9 cellular contexts compared by ENCODE assay signal in genomic region chrX:153381684-153382532, GRCh38. TPM values are rescaled to one million over a fixed set of nuclear protein-coding genes. Genes with fewer than 3 reads are reported as not detected.
DNase-seq lines count a peak whose midpoint lies in the region; ATAC-seq and TF ChIP-seq lines count a peak whose summit lies in the region.
"Had no signal": no experiment of that assay in that cellular context is flagged by ENCODE, and none has a peak within 500 bp of the region (broad histone marks: within the 10 kb centered on the region; RNA-seq: fewer than 3 reads in every experiment).

No MANE protein-coding gene starts in this region.

- CTCF ChIA-PET in Calu3 (lab: Charles Lee): interaction anchor here (1.0 kb wide), 1 partner anchor 349 kb away, joined by 3 read pairs; no protein-coding TSS in a partner anchor
- CTCF ChIA-PET in Panc1 (lab: Charles Lee): no interaction called here

- BruUV-seq in Calu3 (replicated peaks; lab: Mats Ljungman, UMichigan) (no TSS peak), Panc1 (replicated peaks; lab: Mats Ljungman, UMichigan) (no TSS peak)

- H3K27me3 Mint-ChIP-seq in Calu3 (ENCODE audit: unreplicated experiment): peaks cover 42% of the 10 kb centered on the region
- peaks cover 0 to 6% (median 0%) of the 10 kb centered on the region in 3 donors for H3K27me3 Mint-ChIP-seq in naive B cell

- no peaks in the 10 kb centered on the region for H3K9me3 ChIP-seq in Panc1 (ENCODE audit: control insufficient read depth, insufficient read depth, low read depth, low read length)

- ATAC-seq in Panc1: peak; percentile 55
- ATAC-seq in naive B cell (ENCODE audit: low read depth in 2 of 2): peak; percentile 30
- ATAC-seq in left colon: no peak
- ATAC-seq in HG03135 (IDR thresholded peaks at IDR 0.05; ENCODE audit: unreplicated experiment): no peak

- H3K36me3 Mint-ChIP-seq in Calu3 (ENCODE audit: insufficient read depth, unreplicated experiment) (no peaks in the 10 kb centered on the region), naive B cell (no peaks in the 10 kb centered on the region)

- H3K4me3 Mint-ChIP-seq in Calu3 (ENCODE audit: low read depth, unreplicated experiment): no peak overlapping the region
- H3K4me3 Mint-ChIP-seq in naive B cell: no peak overlapping the region

- H3K4me1 Mint-ChIP-seq in Calu3 (ENCODE audit: low read depth, unreplicated experiment): no peaks in the 10 kb centered on the region
- peaks cover 0 to 6% (median 0%) of the 10 kb centered on the region in 3 donors for H3K4me1 Mint-ChIP-seq in naive B cell

- in situ Hi-C loops in Panc1 (cut with HindIII; ENCODE audit: low pct_unique_long_range_greater_than_20kb, low sequenced_read_pairs): no loop called here

- POLR2A ChIA-PET in Panc1 (lab: Charles Lee): no interaction called here

- no peak for TF ChIP-seq CTCF in Calu3 (IDR thresholded peaks at IDR 0.05; ENCODE audit: unreplicated experiment)
- no peak for TF ChIP-seq CTCF in Panc1 (IDR thresholded peaks at IDR 0.05)

- intact Hi-C loops in Calu3 (cut with micrococcal nuclease; ENCODE audit: unreplicated experiment): no loop called here
- intact Hi-C loops in Panc1 (cut with micrococcal nuclease; ENCODE audit: unreplicated experiment): no loop called here
- intact Hi-C loops in left colon (cut with DNase I, micrococcal nuclease): no loop called here

- DNase-seq in Calu3: peak; percentile 37
- peak; percentile 7 for DNase-seq in HK-2 (ENCODE audit: unreplicated experiment)
- DNase-seq in Panc1 (ENCODE audit: low read depth, low spot score): no peak
- DNase-seq in dedifferentiated amniotic fluid mesenchymal stem cell (ENCODE audit: extremely low spot score): peak; percentile 78
- DNase-seq in naive B cell: no peak
- DNase-seq in left colon: no peak
- no peak for DNase-seq in germinal center (ENCODE audit: low spot score)

- no peaks in the 10 kb centered on the region for H3K9me3 Mint-ChIP-seq in Calu3 (ENCODE audit: low read depth, unreplicated experiment)
- peaks cover 0 to 2% (median 0%) of the 10 kb centered on the region in 7 donors for H3K9me3 Mint-ChIP-seq in naive B cell

- H3K27ac Mint-ChIP-seq in Calu3 (ENCODE audit: unreplicated experiment) (no peak overlapping the region), naive B cell (peak overlapping the region in 1 of 6 donors; percentile 56)

- no peaks in the 10 kb centered on the region for H3K4me1 ChIP-seq in Panc1 (ENCODE audit: control insufficient read depth, insufficient read depth, low read length)

- H3K36me3 ChIP-seq in Panc1 (ENCODE audit: control insufficient read depth, insufficient read depth, low read length): no peaks in the 10 kb centered on the region

- H3K4me3 ChIP-seq in Panc1 (ENCODE audit: low read depth in 2 of 2, low read length in 2 of 2): no peak overlapping the region

- no peak overlapping the region for H3K27ac ChIP-seq in Panc1 (ENCODE audit: low read length)

- no peaks in the 10 kb centered on the region for H3K27me3 ChIP-seq in Panc1 (ENCODE audit: control insufficient read depth, insufficient read depth, low read length)

RNA-seq across cellular contexts. Expression of gene PNMA6E, which starts 19.2 kb away (rescaled TPM):
- total RNA-seq in Calu3 (2022): not detected in 2 replicates
- not detected for total RNA-seq in Panc1 (2021; ENCODE audit: unreplicated experiment)
- not detected for polyA plus RNA-seq in Panc1 (2012; ENCODE audit: insufficient read length)
- polyA plus RNA-seq in naive B cell (ENCODE audit: low read depth in 6 of 6): not detected
- total RNA-seq in left colon: not detected
- polyA plus RNA-seq: keratinocyte had no signal

RNA-seq across cellular contexts. Expression of gene ZFP92, which starts 29.4 kb away (rescaled TPM):
- total RNA-seq in Calu3 (2022) (0.19 and 0.22 TPM in 2 replicates), Panc1 (2021; ENCODE audit: unreplicated experiment) (0.90 TPM), left colon (under 1 TPM; 0.18 to 0.50 TPM)
- 0.70 TPM for polyA plus RNA-seq in Panc1 (2012; ENCODE audit: insufficient read length)
- polyA plus RNA-seq in naive B cell (ENCODE audit: low read depth in 6 of 6): under 1 TPM in 3 of 6 donors, not detected in 3; 0.04 to 0.21 (median 0.09) TPM

RNA-seq across cellular contexts. Expression of gene ZNF275, which starts 48.0 kb away (rescaled TPM):
- total RNA-seq in Calu3 (2022) (6.6 and 7.4 TPM in 2 replicates), Panc1 (2021; ENCODE audit: unreplicated experiment) (5.0 TPM), left colon (1 to 10 TPM; 5.2 to 6.2 TPM)
- 2.6 TPM for polyA plus RNA-seq in Panc1 (2012; ENCODE audit: insufficient read length)
- 10 to 100 TPM in 1 of 6 donors, 1 to 10 TPM in 5; 4.6 to 11.1 (median 7.2) TPM for polyA plus RNA-seq in naive B cell (ENCODE audit: low read depth in 6 of 6)

Comparison
In these comparisons a context has a peak if more than half of its experiments do, and no peak if none do; other contexts are left out.
1. DNase-seq: peak in Calu3 (single experiment), HK-2 (single experiment) and dedifferentiated amniotic fluid mesenchymal stem cell (single experiment); none in Panc1 (single experiment), naive B cell (single experiment), left colon (0 of 2) and germinal center (single experiment).
2. ATAC-seq: peak in Panc1 (single experiment) and naive B cell (2 of 2); none in left colon (single experiment) and HG03135 (single experiment).